In the genomic region with DNA sequence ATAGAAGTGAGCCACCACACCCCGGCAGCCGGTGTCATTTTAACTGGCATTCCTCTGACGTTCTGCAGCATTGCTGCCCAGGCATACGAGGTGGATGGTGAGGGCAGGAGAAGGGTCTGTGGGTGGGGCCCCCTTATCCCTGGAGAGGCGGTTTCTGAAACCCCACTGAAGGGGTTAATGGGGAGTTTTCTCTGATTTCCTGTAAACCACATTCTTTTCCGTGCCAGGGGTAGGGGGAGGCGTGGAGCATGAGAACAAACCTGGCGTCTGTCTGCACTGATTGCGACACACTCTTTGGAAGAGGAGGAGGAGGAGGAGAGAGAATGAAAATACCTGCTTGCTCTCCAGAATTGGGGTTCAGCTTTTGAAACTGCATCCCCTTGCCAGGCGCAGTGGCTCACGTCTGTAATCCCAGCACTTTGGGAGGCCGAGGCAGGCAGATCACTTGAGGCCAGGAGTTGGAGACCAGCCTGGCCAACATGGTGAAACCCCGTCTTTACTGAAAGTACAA, we compare ENCODE assay signal across 1 cellular context.
TF ChIP-seq lines count a peak whose summit lies in the region.

No MANE protein-coding gene starts in this region.

TF ChIP-seq in HEK293, 187 proteins besides CTCF, POLR2A, EP300 and RAD21 (continued from another document):
- TF ChIP-seq, protein P1, sequence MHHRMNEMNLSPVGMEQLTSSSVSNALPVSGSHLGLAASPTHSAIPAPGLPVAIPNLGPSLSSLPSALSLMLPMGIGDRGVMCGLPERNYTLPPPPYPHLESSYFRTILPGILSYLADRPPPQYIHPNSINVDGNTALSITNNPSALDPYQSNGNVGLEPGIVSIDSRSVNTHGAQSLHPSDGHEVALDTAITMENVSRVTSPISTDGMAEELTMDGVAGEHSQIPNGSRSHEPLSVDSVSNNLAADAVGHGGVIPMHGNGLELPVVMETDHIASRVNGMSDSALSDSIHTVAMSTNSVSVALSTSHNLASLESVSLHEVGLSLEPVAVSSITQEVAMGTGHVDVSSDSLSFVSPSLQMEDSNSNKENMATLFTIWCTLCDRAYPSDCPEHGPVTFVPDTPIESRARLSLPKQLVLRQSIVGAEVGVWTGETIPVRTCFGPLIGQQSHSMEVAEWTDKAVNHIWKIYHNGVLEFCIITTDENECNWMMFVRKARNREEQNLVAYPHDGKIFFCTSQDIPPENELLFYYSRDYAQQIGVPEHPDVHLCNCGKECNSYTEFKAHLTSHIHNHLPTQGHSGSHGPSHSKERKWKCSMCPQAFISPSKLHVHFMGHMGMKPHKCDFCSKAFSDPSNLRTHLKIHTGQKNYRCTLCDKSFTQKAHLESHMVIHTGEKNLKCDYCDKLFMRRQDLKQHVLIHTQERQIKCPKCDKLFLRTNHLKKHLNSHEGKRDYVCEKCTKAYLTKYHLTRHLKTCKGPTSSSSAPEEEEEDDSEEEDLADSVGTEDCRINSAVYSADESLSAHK (tag by site-specific recombination; IDR thresholded peaks at IDR 0.05), result peak; percentile 54; the same call in 1 of the 2 replicates
- TF ChIP-seq ZNF768 (tag by site-specific recombination; IDR thresholded peaks at IDR 0.05) (no peak), ZNF398 (tag by site-specific recombination; IDR thresholded peaks at IDR 0.05) (no peak), ZNF660 (tag by site-specific recombination; IDR thresholded peaks at IDR 0.05) (no peak), ZEB2 (tag by site-specific recombination; IDR thresholded peaks at IDR 0.05) (no peak), YY2 (tag by site-specific recombination; IDR thresholded peaks at IDR 0.05) (no peak), ZFHX2 (tag by site-specific recombination; conservative IDR thresholded peaks at IDR 0.05) (peak; percentile 43), ZNF37A (tag by site-specific recombination; IDR thresholded peaks at IDR 0.05) (no peak), ZNF223 (tag by site-specific recombination; IDR thresholded peaks at IDR 0.05) (no peak), ZNF654 (tag by site-specific recombination; IDR thresholded peaks at IDR 0.05; ENCODE audit: low read depth) (no peak), ZNF658 (tag by site-specific recombination; IDR thresholded peaks at IDR 0.05) (no peak), ZNF792 (tag by site-specific recombination; IDR thresholded peaks at IDR 0.05) (no peak), EGR2 (tag by site-specific recombination; IDR thresholded peaks at IDR 0.05; ENCODE audit: low read depth) (0 out of 2 replicates have a peak, but pooled peaks have one; percentile 6), TSHZ1 (tag by site-specific recombination; IDR thresholded peaks at IDR 0.05; ENCODE audit: borderline replicate concordance) (no peak), KLF1 (tag by site-specific recombination; IDR thresholded peaks at IDR 0.05) (0 out of 2 replicates have a peak, but pooled peaks have one; percentile 25)
